26 cellular contexts compared by ENCODE assay signal in the genomic region with DNA sequence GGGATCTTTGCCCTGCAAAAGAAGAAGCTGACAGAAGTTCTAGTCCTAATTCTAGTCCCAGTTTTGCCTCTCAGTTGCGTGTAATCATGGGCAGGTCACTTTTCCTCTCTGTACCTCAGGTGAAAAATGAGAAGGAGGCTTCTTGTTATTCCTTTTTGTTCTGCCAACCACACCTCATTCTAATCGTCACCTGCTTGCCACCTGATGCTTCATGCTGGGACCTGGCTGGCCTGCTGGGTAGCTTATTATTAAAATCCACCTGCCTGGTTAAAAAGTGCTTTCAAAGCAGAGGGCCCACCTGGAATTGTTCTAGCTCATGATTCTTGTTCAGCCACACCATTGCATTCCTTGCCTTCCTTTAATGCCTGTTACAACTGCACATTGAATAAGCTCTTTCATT. TPM values are rescaled to one million over a fixed set of nuclear protein-coding genes. Genes with fewer than 3 reads are reported as not detected.
A peak's percentile ranks its signal among the peaks of the same experiment; 100 is the strongest.
DNase-seq lines count a peak whose midpoint lies in the region; ATAC-seq and TF ChIP-seq lines count a peak whose summit lies in the region.
"Had no signal": no experiment of that assay in that cellular context is flagged by ENCODE, and none has a peak within 500 bp of the region (broad histone marks: within the 10 kb centered on the region; RNA-seq: fewer than 3 reads in every experiment).

No MANE protein-coding gene starts in this region.

- 92 to 97% methylated on average over 2 of the region's 2 CpGs for WGBS in testis, 2 donors
- 65% methylated on average over 2 of the region's 2 CpGs for WGBS in prostate gland

- H3K9me3 Mint-ChIP-seq in nephron progenitor cell = no peaks in the 10 kb centered on the region
- H3K9me3 Mint-ChIP-seq: activated CD4-positive, alpha-beta memory T cell treated with anti-CD3 and anti-CD28 coated beads for 36 hours; activated T-helper 17 cell treated with anti-CD3 and anti-CD28 coated beads, Interleukin-2, amount 50 U/mL, for 72 hours; mesothelial cell of epicardium; T-cell had no signal

- H3K9me3 ChIP-seq in testis = no peaks in the 10 kb centered on the region
- H3K9me3 ChIP-seq in prostate gland = no peaks in the 10 kb centered on the region
- H3K9me3 ChIP-seq: SJSA1, thoracic aorta, vagina had no signal

- H3K4me3 ChIP-seq in testis (no peak overlapping the region), prostate gland (no peak overlapping the region)
- H3K4me3 ChIP-seq: SJSA1, thoracic aorta, vagina had no signal

- H3K4me1 Mint-ChIP-seq in nephron progenitor cell = peaks cover 11% of the 10 kb centered on the region
- H3K4me1 Mint-ChIP-seq: activated T-helper 17 cell treated with anti-CD3 and anti-CD28 coated beads, Interleukin-2, amount 50 U/mL, for 72 hours; mesothelial cell of epicardium had no signal

- peaks cover 41% of the 10 kb centered on the region for H3K36me3 Mint-ChIP-seq in nephron progenitor cell (ENCODE audit: low read depth)
- H3K36me3 Mint-ChIP-seq: activated CD4-positive, alpha-beta memory T cell treated with anti-CD3 and anti-CD28 coated beads for 36 hours; naive B cell had no signal

- H3K27me3 Mint-ChIP-seq in nephron progenitor cell (ENCODE audit: low read depth, poor library complexity) = no peaks in the 10 kb centered on the region
- H3K27me3 Mint-ChIP-seq: activated CD4-positive, alpha-beta memory T cell treated with anti-CD3 and anti-CD28 coated beads for 36 hours; activated T-helper 17 cell treated with anti-CD3 and anti-CD28 coated beads, Interleukin-2, amount 50 U/mL, for 72 hours; naive B cell; T-cell had no signal

- H3K27ac ChIP-seq in testis = no peak overlapping the region
- no peak overlapping the region for H3K27ac ChIP-seq in prostate gland
- H3K27ac ChIP-seq: 22Rv1, brain microvascular endothelial cell, C4-2B, SJSA1, thoracic aorta, vagina had no signal

- H3K36me3 ChIP-seq in testis (ENCODE audit: low read depth, missing control alignments) = no peaks in the 10 kb centered on the region
- no peaks in the 10 kb centered on the region for H3K36me3 ChIP-seq in prostate gland
- H3K36me3 ChIP-seq: brain microvascular endothelial cell, SJSA1, thoracic aorta, vagina had no signal

- no peak overlapping the region for H3K4me3 Mint-ChIP-seq in nephron progenitor cell
- H3K4me3 Mint-ChIP-seq: activated CD4-positive, alpha-beta memory T cell treated with anti-CD3 and anti-CD28 coated beads for 36 hours; activated T-helper 17 cell treated with anti-CD3 and anti-CD28 coated beads, Interleukin-2, amount 50 U/mL, for 72 hours; mesothelial cell of epicardium; naive B cell; T-cell had no signal

- no peak for TF ChIP-seq POLR2A in testis (IDR thresholded peaks at IDR 0.05)
- no peak for TF ChIP-seq POLR2A in prostate gland (IDR thresholded peaks at IDR 0.05)

- H3K4me1 ChIP-seq in testis = no peaks in the 10 kb centered on the region
- no peaks in the 10 kb centered on the region for H3K4me1 ChIP-seq in prostate gland (replicated peaks)
- H3K4me1 ChIP-seq: SJSA1, vagina had no signal

- no peaks in the 10 kb centered on the region for H3K27me3 ChIP-seq in testis
- no peaks in the 10 kb centered on the region for H3K27me3 ChIP-seq in prostate gland (replicated peaks; ENCODE audit: insufficient read depth)
- H3K27me3 ChIP-seq: brain microvascular endothelial cell, SJSA1, vagina had no signal

- DNase-seq in DMS153 (lab: John Stamatoyannopoulos, UW) (peak; percentile 58), DMS153 treated with DMSO at 0.1 percent for 48 hours (lab: John Stamatoyannopoulos, UW; ENCODE audit: unreplicated experiment) (no peak), NCI-H2081 treated with DMSO at 0.1 percent for 48 hours (lab: John Stamatoyannopoulos, UW) (peak; percentile 81), NCI-H69 (lab: John Stamatoyannopoulos, UW) (peak; percentile 89), nephron progenitor cell (no peak), testis (no peak), prostate gland (ENCODE audit: low spot score) (no peak)
- DNase-seq: activated CD4-positive, alpha-beta memory T cell treated with anti-CD3 and anti-CD28 coated beads for 36 hours; activated CD8-positive, alpha-beta memory T cell treated with anti-CD3 and anti-CD28 coated beads, Interleukin-2, amount 50 U/mL, for 48 hours; activated naive CD4-positive, alpha-beta T cell treated with anti-CD3 and anti-CD28 coated beads, Interleukin-2, amount 50 U/mL, for 16 hours; amniotic stem cell; brain microvascular endothelial cell; naive B cell; NCI-H1048; NCI-H524 treated with DMSO at 0.1 percent for 48 hours; occipital lobe; stimulated activated naive CD4-positive, alpha-beta T cell; T-cell had no signal

- TF ChIP-seq CTCF in nephron progenitor cell (IDR thresholded peaks at IDR 0.05) = no peak
- no peak for TF ChIP-seq CTCF in testis (IDR thresholded peaks at IDR 0.05)
- TF ChIP-seq CTCF in prostate gland (IDR thresholded peaks at IDR 0.05) = no peak

- ATAC-seq in GM21717 (IDR thresholded peaks at IDR 0.05; ENCODE audit: unreplicated experiment) = no peak
- ATAC-seq: activated T-helper 17 cell treated with anti-CD3 and anti-CD28 coated beads, Interleukin-2, amount 50 U/mL, for 72 hours; T-cell had no signal

- intact Hi-C loops in testis (cut with DNase I; ENCODE audit: low total_unique reads) (no loop called here), prostate gland (cut with DNase I) (no loop called here)

- H3K27ac Mint-ChIP-seq in nephron progenitor cell = peak overlapping the region; percentile 7
- H3K27ac Mint-ChIP-seq: activated CD4-positive, alpha-beta memory T cell treated with anti-CD3 and anti-CD28 coated beads for 36 hours; activated T-helper 17 cell treated with anti-CD3 and anti-CD28 coated beads, Interleukin-2, amount 50 U/mL, for 72 hours; mesothelial cell of epicardium; T-cell had no signal

RNA-seq across cellular contexts. Expression of a gene that starts 8.4 kb away (rescaled TPM):
- total RNA-seq in testis (10 to 100 TPM; 61.2 to 61.5 TPM), prostate gland (10 to 100 TPM; 34.0 to 50.3 TPM)
- polyA plus RNA-seq in testis (ENCODE audit: insufficient read depth, low read depth, low replicate concordance) = 115 TPM

RNA-seq across cellular contexts. Expression of a gene that starts 40.6 kb away (rescaled TPM):
- total RNA-seq in testis (10 to 100 TPM; 14.2 to 14.7 TPM), prostate gland (10 to 100 TPM in 1 of 2 donors, 1 to 10 TPM in 1; 7.3 to 12.2 TPM)
- 10.2 TPM for polyA plus RNA-seq in testis (ENCODE audit: insufficient read depth, low read depth, low replicate concordance)

RNA-seq across cellular contexts. Expression of a gene that starts 40.9 kb away (rescaled TPM):
- total RNA-seq in testis = 10 to 100 TPM; 25.8 to 33.5 TPM
- polyA plus RNA-seq in testis (ENCODE audit: insufficient read depth, low read depth, low replicate concordance) = 10.5 TPM
- total RNA-seq in prostate gland = 10 to 100 TPM in 1 of 2 donors, 1 to 10 TPM in 1; 3.4 to 13.6 TPM

Comparison
In these comparisons a context has a peak if more than half of its experiments do, and no peak if none do; other contexts are left out.
1. DNase-seq: peak in DMS153 (single experiment), NCI-H2081 treated with DMSO at 0.1 percent for 48 hours (single experiment) and NCI-H69 (single experiment); none in DMS153 treated with DMSO at 0.1 percent for 48 hours (single experiment), nephron progenitor cell (single experiment), testis (single experiment) and prostate gland (single experiment).